9 cellular contexts compared by ENCODE assay signal in genomic region chr12:48978741-48979601, GRCh38. TPM values are rescaled to one million over a fixed set of nuclear protein-coding genes. Genes with fewer than 3 reads are reported as not detected.
DNase-seq lines count a peak whose midpoint lies in the region; ATAC-seq and TF ChIP-seq lines count a peak whose summit lies in the region.
"Had no signal": no experiment of that assay in that cellular context is flagged by ENCODE, and none has a peak within 500 bp of the region (broad histone marks: within the 10 kb centered on the region; RNA-seq: fewer than 3 reads in every experiment).

No MANE protein-coding gene starts in this region.

- H3K9me3 ChIP-seq in adipocyte (ENCODE audit: control insufficient read depth, low read length) (no peaks in the 10 kb centered on the region), mucosa of rectum (ENCODE audit: control insufficient read depth in 2 of 2, low read length in 2 of 2) (peaks cover 0 to 2% of the 10 kb centered on the region in 2 donors), adrenal gland (replicated peaks in 1 of 3) (no peaks in the 10 kb centered on the region)
- H3K9me3 ChIP-seq: gastroesophageal sphincter had no signal

- ATAC-seq in stimulated activated naive CD8-positive, alpha-beta T cell treated with anti-CD3 and anti-CD28 coated beads, Interleukin-15, Interleukin-2, amounts not matched to agents 100 U/mL and 50 U/mL, for 24 hours = no peak
- ATAC-seq in HG02642 (IDR thresholded peaks at IDR 0.05; ENCODE audit: poor library complexity, unreplicated experiment) = no peak
- no peak for ATAC-seq in foreskin keratinocyte

- H3K9ac ChIP-seq in adipocyte (ENCODE audit: low read length) = no peak overlapping the region
- peak overlapping the region in 1 of 2 donors; percentile 15 for H3K9ac ChIP-seq in mucosa of rectum (ENCODE audit: low read depth in 1 of 2, low read length in 2 of 2)

- peak overlapping the region; percentile 52 for H3K27ac Mint-ChIP-seq in stimulated activated naive CD8-positive, alpha-beta T cell treated with anti-CD3 and anti-CD28 coated beads, Interleukin-15, Interleukin-2, amounts not matched to agents 100 ng/mL and 50 ng/mL, for 24 hours

- TF ChIP-seq CTCF in adrenal gland (IDR thresholded peaks at IDR 0.05) (no peak), foreskin keratinocyte (conservative IDR thresholded peaks at IDR 0.05) (no peak)

- H3K9me3 Mint-ChIP-seq in stimulated activated naive CD8-positive, alpha-beta T cell treated with anti-CD3 and anti-CD28 coated beads, Interleukin-15, Interleukin-2, amounts not matched to agents 100 ng/mL and 50 ng/mL, for 24 hours = no peaks in the 10 kb centered on the region

- H3K27me3 ChIP-seq in adipocyte (replicated peaks; ENCODE audit: control insufficient read depth, insufficient read depth, low read length) (peaks cover 74% of the 10 kb centered on the region), mucosa of rectum (ENCODE audit: control insufficient read depth in 2 of 2, insufficient read depth in 2 of 2, low read length in 2 of 2) (peaks cover 64 to 75% of the 10 kb centered on the region in 2 donors), adrenal gland (peaks cover 67% of the 10 kb centered on the region), foreskin keratinocyte (peaks cover 98% of the 10 kb centered on the region)

- H3K4me3 ChIP-seq in adipocyte (ENCODE audit: low read length) (peak overlapping the region; percentile 59), mucosa of rectum (ENCODE audit: low read length in 2 of 2) (peak overlapping the region; percentile 50 to 58), adrenal gland (peak overlapping the region in 1 of 4 donors; percentile 41)

- TF ChIP-seq POLR2A in adrenal gland (IDR thresholded peaks at IDR 0.05) = no peak

- peaks cover 23% of the 10 kb centered on the region for H3K4me1 ChIP-seq in adipocyte (ENCODE audit: control insufficient read depth, insufficient read depth, low read length)
- H3K4me1 ChIP-seq in mucosa of rectum (ENCODE audit: control insufficient read depth in 2 of 2, insufficient read depth in 2 of 2, low read length in 2 of 2) = peaks cover 33 to 36% of the 10 kb centered on the region in 2 donors
- H3K4me1 ChIP-seq in adrenal gland (replicated peaks in 1 of 2) = peaks cover 11 to 36% of the 10 kb centered on the region in 2 donors
- no peaks in the 10 kb centered on the region for H3K4me1 ChIP-seq in foreskin keratinocyte

- WGBS in adrenal gland, 4 donors = 3 to 10% (median 5%) methylated on average over 11 to 45 of the region's 45 CpGs

- intact Hi-C loops in adrenal gland (cut with DNase I) = no loop called here

- DNase-seq in stimulated activated naive CD8-positive, alpha-beta T cell treated with anti-CD3 and anti-CD28 coated beads, Interleukin-15, Interleukin-2, amounts not matched to agents 100 U/mL and 50 U/mL, for 24 hours = no peak
- no peak for DNase-seq in adipocyte (ENCODE audit: low read depth)
- DNase-seq in C1 segment of cervical spinal cord (lab: John Stamatoyannopoulos, UW) = no peak
- no peak for DNase-seq in adrenal gland
- no peak for DNase-seq in foreskin keratinocyte

- H3K27me3 Mint-ChIP-seq in stimulated activated naive CD8-positive, alpha-beta T cell treated with anti-CD3 and anti-CD28 coated beads, Interleukin-15, Interleukin-2, amounts not matched to agents 100 ng/mL and 50 ng/mL, for 24 hours = peaks cover 86% of the 10 kb centered on the region

- no peak overlapping the region for H3K27ac ChIP-seq in mucosa of rectum (ENCODE audit: low read depth in 2 of 2, low read length in 2 of 2)
- H3K27ac ChIP-seq in adrenal gland = no peak overlapping the region
- no peak overlapping the region for H3K27ac ChIP-seq in foreskin keratinocyte
- H3K27ac ChIP-seq: gastroesophageal sphincter had no signal

- H3K4me3 Mint-ChIP-seq in stimulated activated naive CD8-positive, alpha-beta T cell treated with anti-CD3 and anti-CD28 coated beads, Interleukin-15, Interleukin-2, amounts not matched to agents 100 ng/mL and 50 ng/mL, for 24 hours = peak overlapping the region; percentile 66

- H3K4me1 Mint-ChIP-seq in stimulated activated naive CD8-positive, alpha-beta T cell treated with anti-CD3 and anti-CD28 coated beads, Interleukin-15, Interleukin-2, amounts not matched to agents 100 ng/mL and 50 ng/mL, for 24 hours (ENCODE audit: low read depth) = peaks cover 52% of the 10 kb centered on the region

- no peaks in the 10 kb centered on the region for H3K36me3 Mint-ChIP-seq in stimulated activated naive CD8-positive, alpha-beta T cell treated with anti-CD3 and anti-CD28 coated beads, Interleukin-15, Interleukin-2, amounts not matched to agents 100 ng/mL and 50 ng/mL, for 24 hours (ENCODE audit: low read depth)

- H3K36me3 ChIP-seq in adipocyte (ENCODE audit: control insufficient read depth, insufficient read depth, low read length, severe bottlenecking) (no peaks in the 10 kb centered on the region), mucosa of rectum (ENCODE audit: control insufficient read depth in 2 of 2, insufficient read depth in 2 of 2, low read length in 2 of 2) (no peaks in the 10 kb centered on the region), adrenal gland (replicated peaks in 1 of 2) (no peaks in the 10 kb centered on the region)
- H3K36me3 ChIP-seq: gastroesophageal sphincter had no signal

RNA-seq across cellular contexts. Expression of gene WNT1, which starts 0.8 kb away (rescaled TPM):
- total RNA-seq in adrenal gland = not detected
- not detected for polyA plus RNA-seq in adrenal gland
- total RNA-seq in foreskin keratinocyte = not detected in 2 replicates
- not detected in 2 replicates for polyA plus RNA-seq in foreskin keratinocyte
- total RNA-seq: gastroesophageal sphincter had no signal

RNA-seq across cellular contexts. Expression of gene WNT10B, which starts 7.4 kb away (rescaled TPM):
- total RNA-seq in adrenal gland = under 1 TPM in 3 of 8 donors, not detected in 5; 0.15 to 0.40 (median 0.19) TPM
- under 1 TPM in 2 of 3 donors, not detected in 1; 0.84 to 0.88 TPM for polyA plus RNA-seq in adrenal gland
- total RNA-seq in foreskin keratinocyte = 0.46 and 1.1 TPM in 2 replicates
- 0.50 and 1.0 TPM in 2 replicates for polyA plus RNA-seq in foreskin keratinocyte

RNA-seq across cellular contexts. Expression of gene DDN, which starts 20.2 kb away (rescaled TPM):
- total RNA-seq in adrenal gland (under 1 TPM in 7 of 8 donors, not detected in 1; 0.08 to 0.71 (median 0.52) TPM), foreskin keratinocyte (0.34 and 0.56 TPM in 2 replicates)
- polyA plus RNA-seq in adrenal gland (under 1 TPM; 0.08 to 0.17 (median 0.15) TPM), foreskin keratinocyte (0.26 and 0.50 TPM in 2 replicates)
- total RNA-seq: gastroesophageal sphincter had no signal

RNA-seq across cellular contexts. Expression of gene ARF3, which starts 21.7 kb away (rescaled TPM):
- total RNA-seq in adrenal gland (100 to 1,000 TPM in 5 of 8 donors, 10 to 100 TPM in 3; 86.8 to 237 (median 139) TPM), foreskin keratinocyte (102 and 109 TPM in 2 replicates)
- polyA plus RNA-seq in adrenal gland (100 to 1,000 TPM in 1 of 3 donors, 10 to 100 TPM in 2; 55.2 to 172 (median 62.5) TPM), foreskin keratinocyte (141 and 151 TPM in 2 replicates)

RNA-seq across cellular contexts. Expression of gene PRKAG1, which starts 39.6 kb away (rescaled TPM):
- 10 to 100 TPM; 70.1 to 89.6 (median 82.3) TPM for total RNA-seq in adrenal gland
- 100 to 1,000 TPM in 1 of 3 donors, 10 to 100 TPM in 2; 60.1 to 141 (median 71.6) TPM for polyA plus RNA-seq in adrenal gland
- total RNA-seq in foreskin keratinocyte = 73.0 and 75.3 TPM in 2 replicates
- polyA plus RNA-seq in foreskin keratinocyte = 65.4 and 70.9 TPM in 2 replicates
